Comparison of ENCODE assay signal across 21 cellular contexts in the genomic region with DNA sequence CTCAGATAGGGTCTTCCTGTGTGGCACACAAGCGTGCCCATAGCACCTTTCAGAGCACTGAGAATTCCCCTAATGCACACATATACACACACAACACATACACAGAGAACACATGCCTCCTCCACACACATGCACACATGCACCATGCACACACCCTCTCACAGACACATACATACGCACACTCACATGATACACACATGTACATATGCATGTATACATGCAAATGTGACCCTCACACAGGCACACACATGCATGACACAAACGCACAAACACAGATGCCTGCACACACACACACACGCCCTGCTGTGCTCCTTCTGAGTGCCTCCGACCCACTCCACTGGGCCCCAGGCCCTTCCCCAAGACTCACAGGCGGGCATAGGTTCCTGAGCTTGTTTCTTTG.
"Had no signal": no experiment of that assay in that cellular context is flagged by ENCODE, and none has a peak within 500 bp of the region (broad histone marks: within the 10 kb centered on the region; RNA-seq: fewer than 3 reads in every experiment).

No MANE protein-coding gene starts in this region.

- H3K9me3 ChIP-seq: heart left ventricle, mucosa of descending colon, pancreas, testis, tibial nerve had no signal

- DNase-seq: cortex of kidney; dorsolateral prefrontal cortex; effector memory CD4-positive, alpha-beta T cell; heart left ventricle; hippocampal formation; kidney glomerular epithelial cell; mesendoderm; mucosa of descending colon; naive thymus-derived CD8-positive, alpha-beta T cell; pancreas; stimulated activated CD4-positive, alpha-beta T cell treated with anti-CD3 and anti-CD28 coated beads, Interleukin-2, amount 100 ng/mL, for 24 hours; stimulated activated CD4-positive, alpha-beta T cell treated with anti-CD3 and anti-CD28 coated beads, Interleukin-4, amount 100 ng/mL, for 4 hours; stimulated activated naive B cell treated with anti-CD40 and anti-IgM and Interleukin-4, amounts not matched to agents 10 μg/mL and 1 μg/mL and 100 μg/mL, for 72 hours; stimulated activated naive CD8-positive, alpha-beta T cell treated with anti-CD3 and anti-CD28 coated beads, Interleukin-15, amount 100 ng/mL, for 72 hours; testis had no signal

- ATAC-seq: esophagus mucosa; heart left ventricle; mucosa of descending colon; naive thymus-derived CD8-positive, alpha-beta T cell; pancreas; sciatic nerve; stimulated activated naive B cell treated with anti-CD40 and anti-IgM and Interleukin-4, amounts not matched to agents 10 μg/mL and 1 μg/mL and 100 μg/mL, for 72 hours; stimulated activated naive CD8-positive, alpha-beta T cell treated with anti-CD3 and anti-CD28 coated beads, Interleukin-15, amount 100 ng/mL, for 72 hours had no signal

- H3K27ac ChIP-seq: dorsolateral prefrontal cortex, heart left ventricle, pancreas, skin epidermis, testis, tibial nerve had no signal

- H3K27me3 ChIP-seq: pancreas, testis, tibial nerve had no signal

- H3K36me3 ChIP-seq: heart left ventricle, pancreas, tibial nerve had no signal

- H3K4me3 ChIP-seq: dorsolateral prefrontal cortex, heart left ventricle, mucosa of descending colon, pancreas, skin epidermis, testis, tibial nerve had no signal

- H3K4me1 ChIP-seq: heart left ventricle, pancreas, testis, tibial nerve had no signal

- FAIRE-seq: endometrium, frontal cortex, pancreas had no signal
